12 cellular contexts compared by ENCODE assay signal in genomic region chr13:110610955-110611595, GRCh38. TPM values are rescaled to one million over a fixed set of nuclear protein-coding genes. Genes with fewer than 3 reads are reported as not detected.
A peak's percentile ranks its signal among the peaks of the same experiment; 100 is the strongest.
DNase-seq lines count a peak whose midpoint lies in the region; ATAC-seq lines count a peak whose summit lies in the region.
"Had no signal": no experiment of that assay in that cellular context is flagged by ENCODE, and none has a peak within 500 bp of the region (broad histone marks: within the 10 kb centered on the region; RNA-seq: fewer than 3 reads in every experiment).

No MANE protein-coding gene starts in this region.

- intact Hi-C loops in right cardiac atrium (cut with DNase I) = no loop called here

- no peaks in the 10 kb centered on the region for H3K27me3 ChIP-seq in right cardiac atrium (ENCODE audit: control insufficient read depth, insufficient read depth)

- peaks cover 3% of the 10 kb centered on the region for H3K9me3 Mint-ChIP-seq in T-helper 2 cell treated with Interferon-gamma antibody and Interleukin-4, amounts not matched to agents 5 μg/mL and 100 μg/mL, for 36 hours

- H3K27ac ChIP-seq in right cardiac atrium (ENCODE audit: low read length) = no peak overlapping the region
- H3K27ac ChIP-seq: C4-2B, coronary artery had no signal

- peaks cover 3% of the 10 kb centered on the region for H3K36me3 Mint-ChIP-seq in T-helper 2 cell treated with Interferon-gamma antibody and Interleukin-4, amounts not matched to agents 5 μg/mL and 100 μg/mL, for 36 hours (ENCODE audit: low read depth)

- WGBS in right cardiac atrium = 87% methylated on average over 12 of the region's 12 CpGs

- peak overlapping the region; percentile 17 for H3K27ac Mint-ChIP-seq in T-helper 2 cell treated with Interferon-gamma antibody and Interleukin-4, amounts not matched to agents 5 μg/mL and 100 μg/mL, for 36 hours

- DNase-seq in stimulated activated naive CD4-positive, alpha-beta T cell treated with Interleukin-2 at 50 U/mL for 16 hours (lab: John Stamatoyannopoulos, UW) = peak; percentile 25
- DNase-seq in stimulated activated naive CD4-positive, alpha-beta T cell (lab: John Stamatoyannopoulos, UW) = no peak
- DNase-seq in T-helper 2 cell treated with Interferon-gamma antibody and Interleukin-4, amounts not matched to agents 5 μg/mL and 100 μg/mL, for 36 hours (ENCODE audit: low spot score) = no peak
- DNase-seq in right cardiac atrium = no peak
- no peak for DNase-seq in D341Med (ENCODE audit: low spot score)
- DNase-seq in HT-29 (ENCODE audit: low spot score) = no peak
- DNase-seq: activated CD4-positive, alpha-beta T cell treated with anti-CD3 and anti-CD28 coated beads for 4 hours had no signal

- H3K4me3 Mint-ChIP-seq in T-helper 2 cell treated with Interferon-gamma antibody and Interleukin-4, amounts not matched to agents 5 μg/mL and 100 μg/mL, for 36 hours = peak overlapping the region; percentile 52

- peaks cover 5% of the 10 kb centered on the region for H3K4me1 Mint-ChIP-seq in T-helper 2 cell treated with Interferon-gamma antibody and Interleukin-4, amounts not matched to agents 5 μg/mL and 100 μg/mL, for 36 hours (ENCODE audit: low read depth)

- H3K4me1 ChIP-seq in right cardiac atrium (ENCODE audit: control insufficient read depth, insufficient read depth, low read length) = peaks cover 4% of the 10 kb centered on the region

- H3K27me3 Mint-ChIP-seq in T-helper 2 cell treated with Interferon-gamma antibody and Interleukin-4, amounts not matched to agents 5 μg/mL and 100 μg/mL, for 36 hours (ENCODE audit: low read depth) = peaks cover 3% of the 10 kb centered on the region

- no peak overlapping the region for H3K4me3 ChIP-seq in right cardiac atrium (ENCODE audit: low read length)
- H3K4me3 ChIP-seq: coronary artery, HAP-1 had no signal

- H3K9me3 ChIP-seq in right cardiac atrium (ENCODE audit: control insufficient read depth, low read length) = no peaks in the 10 kb centered on the region
- H3K9me3 ChIP-seq: HAP-1 had no signal

- ATAC-seq in HG03135 (IDR thresholded peaks at IDR 0.05; ENCODE audit: unreplicated experiment) (peak; percentile 35), right cardiac atrium (no peak), GM21528 (IDR thresholded peaks at IDR 0.05; ENCODE audit: low FRiP score, unreplicated experiment) (no peak)

RNA-seq across cellular contexts. Expression of gene NAXD, which starts 4.3 kb away (rescaled TPM):
- 10 to 100 TPM; 24.4 to 28.6 (median 26.5) TPM for total RNA-seq in right cardiac atrium
- polyA plus RNA-seq in right cardiac atrium = 22.6 TPM
- total RNA-seq in HT-29 (2014; rRNA removed; shearing (Covaris generic)) = 43.3 and 44.5 TPM in 2 replicates

RNA-seq across cellular contexts. Expression of gene RAB20, which starts 49.6 kb away (rescaled TPM):
- 10 to 100 TPM; 10.5 to 15.3 (median 12.3) TPM for total RNA-seq in right cardiac atrium
- polyA plus RNA-seq in right cardiac atrium = 11.8 TPM
- total RNA-seq in HT-29 (2014; rRNA removed; shearing (Covaris generic)) = 145 and 147 TPM in 2 replicates
